Comparison of ENCODE assay signal across 8 cellular contexts in the genomic region with DNA sequence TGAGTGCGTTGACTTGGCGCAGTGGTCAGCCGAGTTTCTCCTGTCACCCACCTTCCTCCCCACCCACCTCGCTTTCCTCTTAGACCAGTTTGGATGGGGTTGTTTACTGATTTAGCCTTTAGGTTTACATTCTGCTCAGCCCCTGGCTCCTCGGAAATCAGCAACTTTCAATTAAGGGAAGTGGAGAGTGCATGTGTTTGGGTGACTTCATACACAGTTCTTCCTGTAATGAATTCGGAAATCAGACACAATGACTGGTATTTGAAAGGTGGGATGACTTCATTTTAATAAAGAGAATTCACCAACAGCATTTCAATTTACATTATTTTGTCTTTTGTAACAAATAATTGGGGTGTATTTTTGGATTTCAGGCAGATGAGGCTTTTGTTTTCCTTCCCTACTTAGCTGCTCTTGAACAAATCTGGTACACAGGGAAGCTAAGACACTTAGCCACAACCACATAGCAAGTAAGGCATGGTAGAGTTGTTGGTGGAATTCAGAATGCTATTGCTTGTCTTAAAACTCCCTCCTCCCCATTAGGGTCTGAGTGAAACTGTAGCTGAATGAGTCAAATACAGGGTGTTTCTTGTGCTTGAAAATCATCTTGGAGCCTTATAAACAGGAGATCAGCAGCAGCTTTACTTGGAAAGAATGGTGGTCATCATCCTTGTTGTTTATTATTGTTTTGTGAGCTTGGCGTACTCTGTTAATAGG. TPM values are rescaled to one million over a fixed set of nuclear protein-coding genes. Genes with fewer than 3 reads are reported as not detected.
DNase-seq lines count a peak whose midpoint lies in the region; ATAC-seq and TF ChIP-seq lines count a peak whose summit lies in the region.

No MANE protein-coding gene starts in this region.

- peaks cover 0 to 59% (median 27%) of the 10 kb centered on the region in 9 donors for H3K4me1 ChIP-seq in heart right ventricle

- H3K4me1 Mint-ChIP-seq in activated CD4-positive, alpha-beta T cell treated with anti-CD3 and anti-CD28 coated beads for 36 hours = peaks cover 31% of the 10 kb centered on the region
- peaks cover 22 to 30% (median 28%) of the 10 kb centered on the region in 3 donors for H3K4me1 Mint-ChIP-seq in IgD-negative memory B cell
- H3K4me1 Mint-ChIP-seq in activated T-helper 17 cell treated with anti-CD3 and anti-CD28 coated beads, Interleukin-2, amount 50 U/mL, for 72 hours = peaks cover 20% of the 10 kb centered on the region

- H3K27ac ChIP-seq in heart right ventricle = peak overlapping the region; percentile 93 to 99 (median 96)

- H3K4me3 ChIP-seq in heart right ventricle = peak overlapping the region; percentile 71 to 100 (median 91)

- peak overlapping the region; percentile 99 for H3K27ac Mint-ChIP-seq in activated CD4-positive, alpha-beta T cell treated with anti-CD3 and anti-CD28 coated beads for 36 hours
- peak overlapping the region; percentile 94 to 95 (median 95) for H3K27ac Mint-ChIP-seq in IgD-negative memory B cell
- H3K27ac Mint-ChIP-seq in activated T-helper 17 cell treated with anti-CD3 and anti-CD28 coated beads, Interleukin-2, amount 50 U/mL, for 72 hours = peak overlapping the region; percentile 94

- POLR2A ChIA-PET in activated CD4-positive, alpha-beta T cell treated with anti-CD3 and anti-CD28 coated beads for 36 hours (lab: Charles Lee) = interaction anchor here (1.0 to 1.4 kb wide), 3 partner anchors 48 to 102 kb away, joined by 3 to 22 read pairs (median 3); partner anchors contain the start of genes FAM76A and IFI6

- peak overlapping the region; percentile 98 for H3K4me3 Mint-ChIP-seq in activated CD4-positive, alpha-beta T cell treated with anti-CD3 and anti-CD28 coated beads for 36 hours
- peak overlapping the region; percentile 93 to 97 (median 95) for H3K4me3 Mint-ChIP-seq in IgD-negative memory B cell
- peak overlapping the region; percentile 93 for H3K4me3 Mint-ChIP-seq in activated T-helper 17 cell treated with anti-CD3 and anti-CD28 coated beads, Interleukin-2, amount 50 U/mL, for 72 hours

- peaks cover 0 to 30% (median 0%) of the 10 kb centered on the region in 9 donors for H3K36me3 ChIP-seq in heart right ventricle

- peaks cover 8% of the 10 kb centered on the region for H3K36me3 Mint-ChIP-seq in activated CD4-positive, alpha-beta T cell treated with anti-CD3 and anti-CD28 coated beads for 36 hours (ENCODE audit: low read depth)
- H3K36me3 Mint-ChIP-seq in IgD-negative memory B cell = peaks cover 2% of the 10 kb centered on the region
- H3K36me3 Mint-ChIP-seq in activated T-helper 17 cell treated with anti-CD3 and anti-CD28 coated beads, Interleukin-2, amount 50 U/mL, for 72 hours (ENCODE audit: low read depth) = peaks cover 39% of the 10 kb centered on the region

- intact Hi-C loops in activated CD4-positive, alpha-beta T cell treated with anti-CD3 and anti-CD28 coated beads for 36 hours (cut with DNase I, micrococcal nuclease) = loop anchor here (1.0 to 5.0 kb wide), 17 partner anchors 49 to 963 kb away; partner anchors contain the start of genes FAM76A (in 2 of the 2), IFI6 (in 2 of the 2), PPP1R8 (in 2 of the 2) and AHDC1 (in 1 of the 2)
- intact Hi-C loops in heart right ventricle (cut with DNase I) = loop anchor here in 3 of 10 donors (1.0 to 5.0 kb wide), 3 partner anchors 15 to 49 kb away; partner anchors contain the start of gene FAM76A (in 3 of the 3)

- no peaks in the 10 kb centered on the region for H3K9me3 Mint-ChIP-seq in activated CD4-positive, alpha-beta T cell treated with anti-CD3 and anti-CD28 coated beads for 36 hours (ENCODE audit: low read depth)
- no peaks in the 10 kb centered on the region for H3K9me3 Mint-ChIP-seq in IgD-negative memory B cell
- no peaks in the 10 kb centered on the region for H3K9me3 Mint-ChIP-seq in activated T-helper 17 cell treated with anti-CD3 and anti-CD28 coated beads, Interleukin-2, amount 50 U/mL, for 72 hours

- peak; percentile 2 for ATAC-seq in activated CD4-positive, alpha-beta T cell treated with anti-CD3 and anti-CD28 coated beads for 36 hours
- peak; percentile 20 for ATAC-seq in activated T-helper 17 cell treated with anti-CD3 and anti-CD28 coated beads, Interleukin-2, amount 50 U/mL, for 72 hours (replicated peaks)
- ATAC-seq in heart right ventricle (peak in 6 of 8 donors; percentile 7 to 38 (median 21)), HG02870 (IDR thresholded peaks at IDR 0.05; ENCODE audit: unreplicated experiment) (no peak)

- WGBS in heart right ventricle, 2 donors = 11 to 12% methylated on average over 7 of the region's 7 CpGs

- H3K27me3 Mint-ChIP-seq in activated CD4-positive, alpha-beta T cell treated with anti-CD3 and anti-CD28 coated beads for 36 hours = no peaks in the 10 kb centered on the region
- H3K27me3 Mint-ChIP-seq in IgD-negative memory B cell = no peaks in the 10 kb centered on the region
- H3K27me3 Mint-ChIP-seq in activated T-helper 17 cell treated with anti-CD3 and anti-CD28 coated beads, Interleukin-2, amount 50 U/mL, for 72 hours = no peaks in the 10 kb centered on the region

- no peaks in the 10 kb centered on the region for H3K27me3 ChIP-seq in heart right ventricle

- H3K9me3 ChIP-seq in heart right ventricle = no peaks in the 10 kb centered on the region

- CTCF ChIA-PET in activated CD4-positive, alpha-beta T cell treated with anti-CD3 and anti-CD28 coated beads for 36 hours (lab: Charles Lee) = interaction anchor here (0.7 to 2.9 kb wide), 9 partner anchors 11 to 619 kb away, joined by 3 to 12 read pairs (median 5); partner anchors contain the start of genes FAM76A, IFI6 and SLC9A1

- TF ChIP-seq CTCF in heart right ventricle (IDR thresholded peaks at IDR 0.05) = no peak

- no peak for DNase-seq in activated CD4-positive, alpha-beta T cell treated with anti-CD3 and anti-CD28 coated beads for 36 hours
- no peak for DNase-seq in activated CD4-positive, alpha-beta T cell treated with anti-CD3 and anti-CD28 coated beads, Interleukin-2, amount 50 U/mL, for 1 hour
- no peak for DNase-seq in heart right ventricle
- peak; percentile 14 for DNase-seq in putamen (ENCODE audit: low spot score)
- no peak for DNase-seq in NCI-H524 treated with DMSO at 0.1 percent for 48 hours (lab: John Stamatoyannopoulos, UW)

RNA-seq across cellular contexts. Expression of gene STX12, which starts 0.9 kb away (rescaled TPM):
- 10 to 100 TPM; 26.8 to 37.4 TPM for total RNA-seq in activated CD4-positive, alpha-beta T cell treated with anti-CD3 and anti-CD28 coated beads for 36 hours
- polyA plus RNA-seq in IgD-negative memory B cell (16.0 TPM), heart right ventricle (10 to 100 TPM; 15.1 to 20.4 TPM)
- 10 to 100 TPM; 39.1 to 50.7 TPM for total RNA-seq in activated T-helper 17 cell treated with anti-CD3 and anti-CD28 coated beads, Interleukin-2, amount 50 U/mL, for 72 hours
- 10 to 100 TPM; 17.2 to 45.7 (median 22.5) TPM for total RNA-seq in heart right ventricle

RNA-seq across cellular contexts. Expression of gene FAM76A, which starts 48.1 kb away (rescaled TPM):
- total RNA-seq in activated CD4-positive, alpha-beta T cell treated with anti-CD3 and anti-CD28 coated beads for 36 hours = 1 to 10 TPM; 7.4 to 8.1 TPM
- 6.5 TPM for polyA plus RNA-seq in IgD-negative memory B cell
- total RNA-seq in activated T-helper 17 cell treated with anti-CD3 and anti-CD28 coated beads, Interleukin-2, amount 50 U/mL, for 72 hours = 1 to 10 TPM; 6.4 to 8.4 TPM
- 10 to 100 TPM in 9 of 10 donors, 1 to 10 TPM in 1; 9.6 to 15.1 (median 13.1) TPM for total RNA-seq in heart right ventricle
- 1 to 10 TPM; 2.8 to 5.4 TPM for polyA plus RNA-seq in heart right ventricle

RNA-seq across cellular contexts. Expression of gene PPP1R8, which starts 56.7 kb away (rescaled TPM):
- total RNA-seq in activated CD4-positive, alpha-beta T cell treated with anti-CD3 and anti-CD28 coated beads for 36 hours = 10 to 100 TPM; 49.6 to 65.9 TPM
- 31.7 TPM for polyA plus RNA-seq in IgD-negative memory B cell
- total RNA-seq in activated T-helper 17 cell treated with anti-CD3 and anti-CD28 coated beads, Interleukin-2, amount 50 U/mL, for 72 hours = 10 to 100 TPM; 41.0 to 57.9 TPM
- 10 to 100 TPM; 19.2 to 33.4 (median 26.2) TPM for total RNA-seq in heart right ventricle
- polyA plus RNA-seq in heart right ventricle = 10 to 100 TPM; 13.9 to 24.8 TPM
